In the genomic region with DNA sequence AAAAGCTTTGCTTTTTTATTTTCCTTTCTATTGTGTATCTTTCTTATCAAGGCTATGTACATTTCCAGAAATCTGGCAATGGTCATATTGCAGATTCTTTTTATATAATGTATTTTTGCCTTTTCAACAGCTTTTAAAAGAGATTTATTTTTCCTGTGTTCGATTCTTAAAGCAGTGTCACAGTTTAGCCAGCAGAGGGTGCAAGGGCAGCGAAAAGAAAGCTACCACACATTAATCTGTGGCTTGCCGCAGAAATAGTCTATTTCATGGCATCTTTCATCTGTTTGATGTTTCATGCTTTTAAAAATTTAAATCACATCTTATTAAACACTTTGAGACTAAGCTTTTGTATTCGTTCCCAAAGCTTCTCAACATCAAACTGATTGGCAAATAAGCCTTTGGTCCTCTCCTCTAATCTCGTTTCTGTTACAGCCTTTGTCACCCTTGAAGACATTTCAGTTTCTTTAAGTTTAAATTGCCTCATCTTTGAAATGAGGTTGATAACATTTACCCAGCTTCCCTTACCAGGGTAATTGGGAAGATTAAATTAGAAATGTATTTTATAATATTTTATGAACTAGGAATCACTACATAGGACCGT, we compare ENCODE assay signal across 8 cellular contexts.
DNase-seq lines count a peak whose midpoint lies in the region; ATAC-seq and TF ChIP-seq lines count a peak whose summit lies in the region.

No MANE protein-coding gene starts in this region.

- H3K27ac ChIP-seq in HEK293 (ENCODE audit: extremely low read depth, low read depth, low read length) (no peak overlapping the region), SU-DHL-6 (ENCODE audit: low read depth, low read length) (no peak overlapping the region), dorsolateral prefrontal cortex (no peak overlapping the region)

- no peaks in the 10 kb centered on the region for H3F3A ChIP-seq in SU-DHL-6 (ENCODE audit: insufficient read depth)

- no peaks in the 10 kb centered on the region for H3K9me3 Mint-ChIP-seq in nephron
- H3K9me3 Mint-ChIP-seq in activated T-helper 2 cell treated with anti-CD3 and anti-CD28 coated beads, Interferon-gamma antibody, Interleukin-2, Interleukin-4, amounts not matched to agents 10 μg/mL and 5 μg/mL and 100 μg/mL, durations not matched to agents 14 hours and 24 hours and 36 hours: no peaks in the 10 kb centered on the region

- peak; percentile 8 for DNase-seq in DMS114 treated with DMSO at 0.1 percent for 48 hours (lab: John Stamatoyannopoulos, UW; ENCODE audit: unreplicated experiment)
- peak in 2 of 10 donors; percentile 29 to 36 for DNase-seq in dorsolateral prefrontal cortex
- no peak for DNase-seq in activated T-helper 2 cell treated with anti-CD3 and anti-CD28 coated beads, Interferon-gamma antibody, Interleukin-2, Interleukin-4, amounts not matched to agents 10 μg/mL and 5 μg/mL and 100 μg/mL, durations not matched to agents 14 hours and 24 hours and 36 hours (ENCODE audit: low spot score)

- H3K9me3 ChIP-seq in HEK293 (ENCODE audit: control insufficient read depth, insufficient read depth, low read depth, low read length) (no peaks in the 10 kb centered on the region), SU-DHL-6 (ENCODE audit: insufficient read depth, low read length) (no peaks in the 10 kb centered on the region)

- POLR2A ChIA-PET in HEK293 (lab: Yijun Ruan, JAX): no interaction called here

- H3K4me3 Mint-ChIP-seq in nephron: no peak overlapping the region
- H3K4me3 Mint-ChIP-seq in activated T-helper 2 cell treated with anti-CD3 and anti-CD28 coated beads, Interferon-gamma antibody, Interleukin-2, Interleukin-4, amounts not matched to agents 10 μg/mL and 5 μg/mL and 100 μg/mL, durations not matched to agents 14 hours and 24 hours and 36 hours (ENCODE audit: low read depth): no peak overlapping the region

- no peaks in the 10 kb centered on the region for H3K79me2 ChIP-seq in SU-DHL-6 (ENCODE audit: insufficient read depth, low read length)

- H3K4me1 ChIP-seq in HEK293 (ENCODE audit: control insufficient read depth, insufficient read depth, low read length): no peaks in the 10 kb centered on the region

- peak overlapping the region; percentile 42 for H2AFZ ChIP-seq in SU-DHL-6 (ENCODE audit: low read depth, low read length, severe bottlenecking)

- no peak for TF ChIP-seq CTCF in HEK293 (tag by site-specific recombination; IDR thresholded peaks at IDR 0.05)
- peak; percentile 94 for TF ChIP-seq CTCF in SU-DHL-6 (IDR thresholded peaks at IDR 0.05; ENCODE audit: insufficient read depth, low read length, poor library complexity, severe bottlenecking)
- peak; percentile 46 to 88 (median 75) for TF ChIP-seq CTCF in dorsolateral prefrontal cortex (IDR thresholded peaks at IDR 0.05 in 54 of 56, conservative IDR thresholded peaks at IDR 0.05 in 2 of 56; ENCODE audit: low read depth in 1 of 56, partially characterized antibody in 56 of 56)
- peak; percentile 76 to 82 (median 82) for TF ChIP-seq CTCF in nephron (IDR thresholded peaks at IDR 0.05; ENCODE audit: unreplicated experiment in 3 of 3)

- no peak for ATAC-seq in GM19395 (IDR thresholded peaks at IDR 0.05; ENCODE audit: unreplicated experiment)
- no peak for ATAC-seq in HG02678 (IDR thresholded peaks at IDR 0.05; ENCODE audit: unreplicated experiment)

- intact Hi-C loops in dorsolateral prefrontal cortex (cut with DNase I): no loop called here
- intact Hi-C loops in activated T-helper 2 cell treated with anti-CD3 and anti-CD28 coated beads, Interferon-gamma antibody, Interleukin-2, Interleukin-4, amounts not matched to agents 10 μg/mL and 5 μg/mL and 100 μg/mL, durations not matched to agents 14 hours and 24 hours and 36 hours (cut with micrococcal nuclease): no loop called here

- CTCF ChIA-PET in HEK293 (lab: Yijun Ruan, JAX): interaction anchor here (0.6 to 4.0 kb wide), 42 partner anchors 8 to 1569 kb away, joined by 3 to 31 read pairs (median 3); no protein-coding TSS in a partner anchor

- H3K4me1 Mint-ChIP-seq in nephron: no peaks in the 10 kb centered on the region
- H3K4me1 Mint-ChIP-seq in activated T-helper 2 cell treated with anti-CD3 and anti-CD28 coated beads, Interferon-gamma antibody, Interleukin-2, Interleukin-4, amounts not matched to agents 10 μg/mL and 5 μg/mL and 100 μg/mL, durations not matched to agents 14 hours and 24 hours and 36 hours (ENCODE audit: low read depth): peaks cover 33% of the 10 kb centered on the region

- no peak overlapping the region for H3K4me3 ChIP-seq in HEK293 (ENCODE audit: low read depth, low read length)
- no peak overlapping the region for H3K4me3 ChIP-seq in SU-DHL-6 (ENCODE audit: insufficient read depth, low read length, poor library complexity, severe bottlenecking)
- no peak overlapping the region for H3K4me3 ChIP-seq in dorsolateral prefrontal cortex

- H3K36me3 Mint-ChIP-seq in nephron (ENCODE audit: low read depth): peaks cover 41% of the 10 kb centered on the region
- H3K36me3 Mint-ChIP-seq in activated T-helper 2 cell treated with anti-CD3 and anti-CD28 coated beads, Interferon-gamma antibody, Interleukin-2, Interleukin-4, amounts not matched to agents 10 μg/mL and 5 μg/mL and 100 μg/mL, durations not matched to agents 14 hours and 24 hours and 36 hours (ENCODE audit: low read depth): peaks cover 50% of the 10 kb centered on the region

- H3K27me3 ChIP-seq in SU-DHL-6 (ENCODE audit: low read length) (no peaks in the 10 kb centered on the region), dorsolateral prefrontal cortex (no peaks in the 10 kb centered on the region)

- H3K9me2 ChIP-seq in SU-DHL-6 (replicated peaks; ENCODE audit: insufficient read depth, low read length): no peaks in the 10 kb centered on the region

- no peaks in the 10 kb centered on the region for H4K20me1 ChIP-seq in SU-DHL-6 (ENCODE audit: low read depth, low read length)

- H3K36me3 ChIP-seq in HEK293 (ENCODE audit: control insufficient read depth in 2 of 2, insufficient read depth in 1 of 2, low read length in 2 of 2) (peaks cover 27 to 29% of the 10 kb centered on the region in 2 experiments), SU-DHL-6 (ENCODE audit: low read length) (peaks cover 11% of the 10 kb centered on the region; the same call in 1 of the 2 replicates)

- no peak overlapping the region for H3K27ac Mint-ChIP-seq in nephron
- H3K27ac Mint-ChIP-seq in activated T-helper 2 cell treated with anti-CD3 and anti-CD28 coated beads, Interferon-gamma antibody, Interleukin-2, Interleukin-4, amounts not matched to agents 10 μg/mL and 5 μg/mL and 100 μg/mL, durations not matched to agents 14 hours and 24 hours and 36 hours: no peak overlapping the region

- no peak overlapping the region for H3K9ac ChIP-seq in SU-DHL-6 (ENCODE audit: low read length)

- H3K4me2 ChIP-seq in SU-DHL-6 (ENCODE audit: low read depth, low read length, poor library complexity, severe bottlenecking): peak overlapping the region; percentile 17

- no peaks in the 10 kb centered on the region for H3K27me3 Mint-ChIP-seq in nephron (ENCODE audit: low read depth)
- no peaks in the 10 kb centered on the region for H3K27me3 Mint-ChIP-seq in activated T-helper 2 cell treated with anti-CD3 and anti-CD28 coated beads, Interferon-gamma antibody, Interleukin-2, Interleukin-4, amounts not matched to agents 10 μg/mL and 5 μg/mL and 100 μg/mL, durations not matched to agents 14 hours and 24 hours and 36 hours (ENCODE audit: low read depth)

TF ChIP-seq in HEK293, 187 proteins besides CTCF, POLR2A, EP300 and RAD21:
- TF ChIP-seq ZNF654 (tag by site-specific recombination; IDR thresholded peaks at IDR 0.05; ENCODE audit: low read depth) (peak; percentile 37), ZNF707 (tag by site-specific recombination; IDR thresholded peaks at IDR 0.05) (no peak)
TF ChIP-seq in HEK293: peak in this region for 1.
